Comparison of ENCODE assay signal across 8 cellular contexts in the genomic region with DNA sequence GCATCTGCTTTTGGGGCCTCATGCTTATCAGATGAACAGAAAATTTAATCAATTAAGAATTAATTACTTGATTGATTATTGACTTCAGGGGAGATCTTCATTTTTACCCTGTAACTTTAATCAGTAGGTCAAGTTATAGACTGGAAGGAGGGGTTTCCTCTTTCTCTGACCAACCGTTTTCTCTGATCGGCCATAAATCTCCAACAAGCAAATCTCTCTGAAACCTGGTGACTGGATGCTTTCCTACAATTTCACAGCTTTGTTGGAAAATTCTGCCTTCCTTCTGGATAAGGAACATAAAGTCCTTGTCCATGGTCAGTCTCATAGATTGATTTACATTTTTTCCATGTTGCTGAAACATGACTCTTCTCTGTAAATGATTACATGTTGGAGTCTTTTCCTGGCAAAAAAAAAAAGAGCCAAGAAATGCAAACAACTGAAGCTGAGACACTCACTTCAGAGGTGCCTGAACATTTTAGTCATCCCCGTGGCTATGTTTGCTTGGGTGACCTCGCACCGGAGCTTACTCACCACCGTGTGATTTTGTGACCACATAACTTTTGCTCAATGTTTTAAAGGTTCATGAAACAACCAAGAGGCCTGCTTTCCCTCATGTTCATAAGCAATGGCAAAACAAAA. TPM values are rescaled to one million over a fixed set of nuclear protein-coding genes. Genes with fewer than 3 reads are reported as not detected.
DNase-seq lines count a peak whose midpoint lies in the region; ATAC-seq, FAIRE-seq and TF ChIP-seq lines count a peak whose summit lies in the region.

No MANE protein-coding gene starts in this region.

- H3K27ac Mint-ChIP-seq in natural killer cell, result peak overlapping the region in 1 of 2 donors; percentile 79
- no peak overlapping the region for H3K27ac Mint-ChIP-seq in neural progenitor cell

- H3K36me3 ChIP-seq in adipocyte (ENCODE audit: control insufficient read depth, insufficient read depth, low read length, severe bottlenecking) (no peaks in the 10 kb centered on the region), neural progenitor cell (no peaks in the 10 kb centered on the region)

- H3K27me3 Mint-ChIP-seq in natural killer cell (ENCODE audit: low read depth in 2 of 2), result peaks cover 0 to 4% of the 10 kb centered on the region in 2 donors
- H3K27me3 Mint-ChIP-seq in neural progenitor cell (ENCODE audit: insufficient read depth, low read depth), result peaks cover 2% of the 10 kb centered on the region

- H3K9me3 Mint-ChIP-seq in natural killer cell (no peaks in the 10 kb centered on the region), neural progenitor cell (peaks cover 17% of the 10 kb centered on the region)

- DNase-seq in AG09319 (ENCODE audit: extremely low read depth, low read depth), result peak; percentile 66
- peak; percentile 94 for DNase-seq in LHCN-M2 (ENCODE audit: low read depth)
- DNase-seq in adipocyte (ENCODE audit: low read depth), result peak; percentile 83
- peak; percentile 55 for DNase-seq in natural killer cell
- no peak for DNase-seq in D721Med (ENCODE audit: insufficient read length, low spot score)
- DNase-seq in neural progenitor cell (ENCODE audit: low spot score), result no peak

- no peaks in the 10 kb centered on the region for H3K79me2 ChIP-seq in neural progenitor cell (ENCODE audit: low read depth)

- no peak overlapping the region for H3K4me2 ChIP-seq in neural progenitor cell

- H3K4me3 Mint-ChIP-seq in natural killer cell, result no peak overlapping the region
- H3K4me3 Mint-ChIP-seq in neural progenitor cell, result no peak overlapping the region

- H3K4me3 ChIP-seq in adipocyte (ENCODE audit: low read length) (no peak overlapping the region), neural progenitor cell (no peak overlapping the region)

- no peak for TF ChIP-seq CTCF in AG09319 (IDR thresholded peaks at IDR 0.05; ENCODE audit: low read depth, low read length)
- TF ChIP-seq CTCF in natural killer cell (IDR thresholded peaks at IDR 0.05), result no peak
- TF ChIP-seq CTCF in D721Med (IDR thresholded peaks at IDR 0.05; ENCODE audit: insufficient read depth, missing control alignments), result no peak
- TF ChIP-seq CTCF in neural progenitor cell (IDR thresholded peaks at IDR 0.05), result no peak

- peaks cover 16% of the 10 kb centered on the region for H3K4me1 ChIP-seq in adipocyte (ENCODE audit: control insufficient read depth, insufficient read depth, low read length)
- H3K4me1 ChIP-seq in neural progenitor cell, result no peaks in the 10 kb centered on the region

- peaks cover 5% of the 10 kb centered on the region for H3K27me3 ChIP-seq in adipocyte (replicated peaks; ENCODE audit: control insufficient read depth, insufficient read depth, low read length)
- no peaks in the 10 kb centered on the region for H3K27me3 ChIP-seq in neural progenitor cell

- no peak overlapping the region for H3K27ac ChIP-seq in neural progenitor cell

- no peaks in the 10 kb centered on the region for H3F3A ChIP-seq in neural progenitor cell (ENCODE audit: low read depth)

- H3K36me3 Mint-ChIP-seq in natural killer cell (no peaks in the 10 kb centered on the region), neural progenitor cell (no peaks in the 10 kb centered on the region)

- intact Hi-C loops in natural killer cell (cut with micrococcal nuclease), result loop anchor here (5.0 to 10.0 kb wide), 2 partner anchors 52 to 130 kb away; a partner anchor contains a TSS

- peak overlapping the region; percentile 62 for H3K9ac ChIP-seq in adipocyte (ENCODE audit: low read length)
- no peak overlapping the region for H3K9ac ChIP-seq in neural progenitor cell

- H3K9me3 ChIP-seq in adipocyte (ENCODE audit: control insufficient read depth, low read length), result peaks cover 10% of the 10 kb centered on the region
- H3K9me3 ChIP-seq in neural progenitor cell (ENCODE audit: low read depth), result no peaks in the 10 kb centered on the region

- FAIRE-seq in D721Med (lab: Jason Lieb, UNC), result no peak

- ATAC-seq in GM19467 (IDR thresholded peaks at IDR 0.05; ENCODE audit: unreplicated experiment), result peak; percentile 70
- ATAC-seq in natural killer cell, result peak; percentile 87 to 100 (median 96)
- no peak for ATAC-seq in GM18873 (IDR thresholded peaks at IDR 0.05; ENCODE audit: low FRiP score, unreplicated experiment)

- H4K20me1 ChIP-seq in neural progenitor cell (ENCODE audit: low read depth), result no peaks in the 10 kb centered on the region

- H2AFZ ChIP-seq in neural progenitor cell (replicated peaks), result no peak overlapping the region

- peaks cover 14 to 19% of the 10 kb centered on the region in 2 donors for H3K4me1 Mint-ChIP-seq in natural killer cell
- no peaks in the 10 kb centered on the region for H3K4me1 Mint-ChIP-seq in neural progenitor cell

RNA-seq across cellular contexts. Expression of a gene that starts 31.0 kb away (rescaled TPM):
- total RNA-seq in LHCN-M2 (2014; rRNA removed) (not detected in 2 replicates), natural killer cell (10 to 100 TPM in 1 of 3 donors, 1 to 10 TPM in 2; 3.5 to 37.5 (median 3.5) TPM), neural progenitor cell (ENCODE audit: low replicate concordance) (0.11 and 0.53 TPM in 2 replicates)
- polyA plus RNA-seq in LHCN-M2 (2012), result not detected

Comparison
In these comparisons a context has a peak if more than half of its experiments do, and no peak if none do; other contexts are left out.
1. DNase-seq: peak in AG09319 (single experiment), LHCN-M2 (single experiment), adipocyte (single experiment) and natural killer cell (single experiment); none in D721Med (single experiment) and neural progenitor cell (single experiment).